In the genomic region with DNA sequence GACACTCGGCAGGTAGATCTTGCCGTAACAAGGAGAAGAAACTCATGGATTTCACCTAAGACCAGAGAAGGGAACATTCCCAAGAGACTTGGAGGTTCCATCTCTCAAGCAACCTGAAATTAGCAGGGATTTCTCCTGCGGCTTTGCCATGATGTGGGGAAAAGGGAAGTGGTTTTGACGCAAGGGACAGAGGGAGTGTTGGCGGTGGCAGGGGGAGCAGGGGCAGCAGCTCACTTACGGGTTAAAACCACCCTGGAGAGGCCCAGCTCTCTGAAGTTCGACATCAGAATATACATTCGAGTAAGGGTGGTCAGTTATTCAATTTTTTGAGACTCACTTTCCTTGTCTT, we compare ENCODE assay signal across 24 cellular contexts.
DNase-seq lines count a peak whose midpoint lies in the region; ATAC-seq and TF ChIP-seq lines count a peak whose summit lies in the region.
"Had no signal": no experiment of that assay in that cellular context is flagged by ENCODE, and none has a peak within 500 bp of the region (broad histone marks: within the 10 kb centered on the region; RNA-seq: fewer than 3 reads in every experiment).

No MANE protein-coding gene starts in this region.

- no peak for TF ChIP-seq CTCF in glutamatergic neuron (IDR thresholded peaks at IDR 0.05; ENCODE audit: partially characterized antibody, unreplicated experiment)
- TF ChIP-seq CTCF in prostate gland (IDR thresholded peaks at IDR 0.05) = no peak

- 63% methylated on average over 8 of the region's 8 CpGs for WGBS in prostate gland

- peaks cover 4% of the 10 kb centered on the region for H3K27me3 Mint-ChIP-seq in glutamatergic neuron (ENCODE audit: unreplicated experiment)

- peak overlapping the region; percentile 87 for H3K27ac Mint-ChIP-seq in glutamatergic neuron (ENCODE audit: unreplicated experiment)
- H3K27ac Mint-ChIP-seq: IgD-negative memory B cell, immature natural killer cell, mesothelial cell of epicardium, nephron had no signal

- H3K27me3 ChIP-seq in BLaER1 treated with 17β-estradiol and CSF1 and Interleukin-3, amounts not matched to agents 10 nM and 100 nM = no peaks in the 10 kb centered on the region
- H3K27me3 ChIP-seq in prostate gland (replicated peaks; ENCODE audit: insufficient read depth) = peaks cover 4% of the 10 kb centered on the region
- H3K27me3 ChIP-seq: brain microvascular endothelial cell, hepatocyte, left lung, MG63, uterus had no signal

- H3K4me3 ChIP-seq in BLaER1 treated with 17β-estradiol and CSF1 and Interleukin-3, amounts not matched to agents 10 nM and 100 nM = no peak overlapping the region; a peak in 1 of 20 replicates
- H3K4me3 ChIP-seq in prostate gland = no peak overlapping the region
- H3K4me3 ChIP-seq: hepatocyte, left lung, MG63, uterus had no signal

- ATAC-seq in GM18868 (IDR thresholded peaks at IDR 0.05; ENCODE audit: unreplicated experiment) (peak; percentile 8), HG03108 (IDR thresholded peaks at IDR 0.05; ENCODE audit: unreplicated experiment) (no peak), HG02938 (IDR thresholded peaks at IDR 0.05; ENCODE audit: unreplicated experiment) (no peak)
- ATAC-seq: activated CD4-positive, CD25-positive, alpha-beta regulatory T cell treated with anti-CD3 and anti-CD28 coated beads, Interleukin-2, amount 50 U/mL, for 24 hours; esophagus mucosa; Right ventricle myocardium inferior had no signal

- H3K36me3 Mint-ChIP-seq in glutamatergic neuron (ENCODE audit: unreplicated experiment) = no peaks in the 10 kb centered on the region
- H3K36me3 Mint-ChIP-seq: CD8-positive, alpha-beta memory T cell; immature natural killer cell; mesothelial cell of epicardium had no signal

- peaks cover 5% of the 10 kb centered on the region for H3K9me3 Mint-ChIP-seq in glutamatergic neuron (ENCODE audit: unreplicated experiment)
- H3K9me3 Mint-ChIP-seq: CD8-positive, alpha-beta memory T cell; immature natural killer cell; mesothelial cell of epicardium; nephron had no signal

- intact Hi-C loops in prostate gland (cut with DNase I) = no loop called here

- DNase-seq in NOMO-1 treated with DMSO at 0.1 percent for 48 hours (lab: John Stamatoyannopoulos, UW; ENCODE audit: unreplicated experiment) (peak; percentile 37), glutamatergic neuron (no peak), prostate gland (ENCODE audit: low spot score) (no peak)
- DNase-seq: brain microvascular endothelial cell; CD8-positive, alpha-beta memory T cell; effector memory CD4-positive, alpha-beta T cell; foreskin melanocyte; immature natural killer cell; left lung; MG63; NCI-H2171 treated with DMSO at 0.1 percent for 48 hours; OCI-M1; uterus had no signal

- H3K36me3 ChIP-seq in BLaER1 treated with 17β-estradiol and CSF1 and Interleukin-3, amounts not matched to agents 10 nM and 100 nM = no peaks in the 10 kb centered on the region
- H3K36me3 ChIP-seq in prostate gland = no peaks in the 10 kb centered on the region
- H3K36me3 ChIP-seq: brain microvascular endothelial cell, left lung, MG63, uterus had no signal

- no peak overlapping the region for H3K27ac ChIP-seq in BLaER1 treated with 17β-estradiol and CSF1 and Interleukin-3, amounts not matched to agents 10 nM and 100 nM
- no peak overlapping the region for H3K27ac ChIP-seq in prostate gland
- H3K27ac ChIP-seq: brain microvascular endothelial cell, hepatocyte, left lung, uterus had no signal

- peaks cover 21 to 58% (median 27%) of the 10 kb centered on the region in 10 experiments for H3K4me1 ChIP-seq in BLaER1 treated with 17β-estradiol and CSF1 and Interleukin-3, amounts not matched to agents 10 nM and 100 nM
- no peaks in the 10 kb centered on the region for H3K4me1 ChIP-seq in prostate gland (replicated peaks)
- H3K4me1 ChIP-seq: uterus had no signal

- H4K20me1 ChIP-seq in BLaER1 treated with 17β-estradiol and CSF1 and Interleukin-3, amounts not matched to agents 10 nM and 100 nM = no peaks in the 10 kb centered on the region

- H3K4me1 Mint-ChIP-seq in glutamatergic neuron (ENCODE audit: low read depth, unreplicated experiment) = peaks cover 36% of the 10 kb centered on the region
- H3K4me1 Mint-ChIP-seq: immature natural killer cell had no signal

- peak overlapping the region; percentile 68 to 91 (median 81) for H3K4me2 ChIP-seq in BLaER1 treated with 17β-estradiol and CSF1 and Interleukin-3, amounts not matched to agents 10 nM and 100 nM
- H3K4me2 ChIP-seq: hepatocyte had no signal

- TF ChIP-seq POLR2A in prostate gland (IDR thresholded peaks at IDR 0.05) = no peak

- no peak overlapping the region for H3K9ac ChIP-seq in BLaER1 treated with 17β-estradiol and CSF1 and Interleukin-3, amounts not matched to agents 10 nM and 100 nM

- H3K4me3 Mint-ChIP-seq in glutamatergic neuron (ENCODE audit: unreplicated experiment) = peak overlapping the region; percentile 73
- H3K4me3 Mint-ChIP-seq: CD8-positive, alpha-beta memory T cell; IgD-negative memory B cell; immature natural killer cell; mesothelial cell of epicardium; nephron had no signal

- no peaks in the 10 kb centered on the region for H3K9me3 ChIP-seq in BLaER1 treated with 17β-estradiol and CSF1 and Interleukin-3, amounts not matched to agents 10 nM and 100 nM (replicated peaks in 1 of 11)
- no peaks in the 10 kb centered on the region for H3K9me3 ChIP-seq in prostate gland
- H3K9me3 ChIP-seq: left lung, MG63, uterus had no signal
